Comparison of ENCODE assay signal across 9 cellular contexts in genomic region chrX:109848451-109849050, GRCh38.
A peak's percentile ranks its signal among the peaks of the same experiment; 100 is the strongest.
DNase-seq lines count a peak whose midpoint lies in the region; ATAC-seq and TF ChIP-seq lines count a peak whose summit lies in the region.
"Had no signal": no experiment of that assay in that cellular context is flagged by ENCODE, and none has a peak within 500 bp of the region (broad histone marks: within the 10 kb centered on the region; RNA-seq: fewer than 3 reads in every experiment).

No MANE protein-coding gene starts in this region.

- no peaks in the 10 kb centered on the region for H3K27me3 Mint-ChIP-seq in nephron (ENCODE audit: low read depth)
- no peaks in the 10 kb centered on the region for H3K27me3 Mint-ChIP-seq in activated T-helper 1 cell treated with anti-CD3 and anti-CD28 coated beads, Interleukin-12 subunit alpha, Interleukin-12 subunit beta, Interleukin-2, Interleukin-4 antibody, amounts not matched to agents 30 ng/mL and 10 ng/mL and 1 ng/mL, durations not matched to agents 14 hours and 24 hours and 36 hours (ENCODE audit: insufficient read depth)
- H3K27me3 Mint-ChIP-seq in activated T-cell treated with anti-CD3 and anti-CD28 coated beads, Interleukin-2, amount 50 U/mL, for 24 hours = peaks cover 29% of the 10 kb centered on the region

- peak overlapping the region; percentile 14 to 79 (median 56) for H3K27ac Mint-ChIP-seq in nephron
- no peak overlapping the region for H3K27ac Mint-ChIP-seq in activated T-helper 1 cell treated with anti-CD3 and anti-CD28 coated beads, Interleukin-12 subunit alpha, Interleukin-12 subunit beta, Interleukin-2, Interleukin-4 antibody, amounts not matched to agents 30 ng/mL and 10 ng/mL and 1 ng/mL, durations not matched to agents 14 hours and 24 hours and 36 hours
- H3K27ac Mint-ChIP-seq in activated T-cell treated with anti-CD3 and anti-CD28 coated beads, Interleukin-2, amount 50 U/mL, for 24 hours = no peak overlapping the region
- H3K27ac Mint-ChIP-seq: activated naive CD4-positive, alpha-beta T cell treated with anti-CD3 and anti-CD28 coated beads, Interleukin-2, amount 10 ng/mL, durations not matched to agents 7 days and 5 days had no signal

- H3K4me3 Mint-ChIP-seq in nephron = peak overlapping the region in 1 of 3 experiments; percentile 5
- no peak overlapping the region for H3K4me3 Mint-ChIP-seq in activated T-helper 1 cell treated with anti-CD3 and anti-CD28 coated beads, Interleukin-12 subunit alpha, Interleukin-12 subunit beta, Interleukin-2, Interleukin-4 antibody, amounts not matched to agents 30 ng/mL and 10 ng/mL and 1 ng/mL, durations not matched to agents 14 hours and 24 hours and 36 hours
- no peak overlapping the region for H3K4me3 Mint-ChIP-seq in activated T-cell treated with anti-CD3 and anti-CD28 coated beads, Interleukin-2, amount 50 U/mL, for 24 hours
- H3K4me3 Mint-ChIP-seq: activated naive CD4-positive, alpha-beta T cell treated with anti-CD3 and anti-CD28 coated beads, Interleukin-2, amount 10 ng/mL, durations not matched to agents 7 days and 5 days had no signal

- DNase-seq in NCI-H524 (lab: John Stamatoyannopoulos, UW) (peak; percentile 92 to 94), SHP77 (lab: John Stamatoyannopoulos, UW) (no peak)
- no peak for DNase-seq in activated T-helper 1 cell treated with anti-CD3 and anti-CD28 coated beads, Interleukin-12 subunit alpha, Interleukin-12 subunit beta, Interleukin-2, Interleukin-4 antibody, amounts not matched to agents 30 ng/mL and 10 ng/mL and 1 ng/mL, durations not matched to agents 14 hours and 24 hours and 36 hours (ENCODE audit: low spot score)
- no peak for DNase-seq in activated T-cell treated with anti-CD3 and anti-CD28 coated beads, Interleukin-2, amount 50 U/mL, for 24 hours
- DNase-seq: activated naive CD4-positive, alpha-beta T cell treated with anti-CD3 and anti-CD28 coated beads, Interleukin-2, amount 10 ng/mL, durations not matched to agents 7 days and 5 days had no signal

- peaks cover 58% of the 10 kb centered on the region for H3K4me1 Mint-ChIP-seq in nephron
- H3K4me1 Mint-ChIP-seq in activated T-helper 1 cell treated with anti-CD3 and anti-CD28 coated beads, Interleukin-12 subunit alpha, Interleukin-12 subunit beta, Interleukin-2, Interleukin-4 antibody, amounts not matched to agents 30 ng/mL and 10 ng/mL and 1 ng/mL, durations not matched to agents 14 hours and 24 hours and 36 hours (ENCODE audit: low read depth) = peaks cover 24% of the 10 kb centered on the region
- H3K4me1 Mint-ChIP-seq in activated T-cell treated with anti-CD3 and anti-CD28 coated beads, Interleukin-2, amount 50 U/mL, for 24 hours (ENCODE audit: low read depth) = peaks cover 17% of the 10 kb centered on the region

- H3K36me3 Mint-ChIP-seq in nephron (ENCODE audit: low read depth) = no peaks in the 10 kb centered on the region
- H3K36me3 Mint-ChIP-seq in activated T-helper 1 cell treated with anti-CD3 and anti-CD28 coated beads, Interleukin-12 subunit alpha, Interleukin-12 subunit beta, Interleukin-2, Interleukin-4 antibody, amounts not matched to agents 30 ng/mL and 10 ng/mL and 1 ng/mL, durations not matched to agents 14 hours and 24 hours and 36 hours (ENCODE audit: low read depth) = no peaks in the 10 kb centered on the region
- no peaks in the 10 kb centered on the region for H3K36me3 Mint-ChIP-seq in activated T-cell treated with anti-CD3 and anti-CD28 coated beads, Interleukin-2, amount 50 U/mL, for 24 hours (ENCODE audit: low read depth)
- H3K36me3 Mint-ChIP-seq: activated naive CD4-positive, alpha-beta T cell treated with anti-CD3 and anti-CD28 coated beads, Interleukin-2, amount 10 ng/mL, durations not matched to agents 7 days and 5 days had no signal

- no peak for TF ChIP-seq CTCF in nephron (IDR thresholded peaks at IDR 0.05; ENCODE audit: unreplicated experiment in 3 of 3)

- peaks cover 5% of the 10 kb centered on the region for H3K9me3 Mint-ChIP-seq in nephron
- H3K9me3 Mint-ChIP-seq in activated T-helper 1 cell treated with anti-CD3 and anti-CD28 coated beads, Interleukin-12 subunit alpha, Interleukin-12 subunit beta, Interleukin-2, Interleukin-4 antibody, amounts not matched to agents 30 ng/mL and 10 ng/mL and 1 ng/mL, durations not matched to agents 14 hours and 24 hours and 36 hours = no peaks in the 10 kb centered on the region
- H3K9me3 Mint-ChIP-seq in activated T-cell treated with anti-CD3 and anti-CD28 coated beads, Interleukin-2, amount 50 U/mL, for 24 hours = no peaks in the 10 kb centered on the region
- H3K9me3 Mint-ChIP-seq: activated naive CD4-positive, alpha-beta T cell treated with anti-CD3 and anti-CD28 coated beads, Interleukin-2, amount 10 ng/mL, durations not matched to agents 7 days and 5 days had no signal

- ATAC-seq in GM18870 (IDR thresholded peaks at IDR 0.05; ENCODE audit: unreplicated experiment) = peak; percentile 72
- ATAC-seq in HG02588 (IDR thresholded peaks at IDR 0.05; ENCODE audit: unreplicated experiment) = peak; percentile 84
- no peak for ATAC-seq in HG02884 (IDR thresholded peaks at IDR 0.05; ENCODE audit: unreplicated experiment)

- intact Hi-C loops in activated T-helper 1 cell treated with anti-CD3 and anti-CD28 coated beads, Interleukin-12 subunit alpha, Interleukin-12 subunit beta, Interleukin-2, Interleukin-4 antibody, amounts not matched to agents 30 ng/mL and 10 ng/mL and 1 ng/mL, durations not matched to agents 14 hours and 24 hours and 36 hours (cut with micrococcal nuclease) = no loop called here

Comparison
In these comparisons a context has a peak if more than half of its experiments do, and no peak if none do; other contexts are left out.
1. DNase-seq: peak in NCI-H524 (2 of 2); none in SHP77 (0 of 2), activated T-helper 1 cell treated with anti-CD3 and anti-CD28 coated beads, Interleukin-12 subunit alpha, Interleukin-12 subunit beta, Interleukin-2, Interleukin-4 antibody, amounts not matched to agents 30 ng/mL and 10 ng/mL and 1 ng/mL, durations not matched to agents 14 hours and 24 hours and 36 hours (single experiment) and activated T-cell treated with anti-CD3 and anti-CD28 coated beads, Interleukin-2, amount 50 U/mL, for 24 hours (single experiment).
2. H3K27ac Mint-ChIP-seq: peak in nephron (3 of 3); none in activated T-helper 1 cell treated with anti-CD3 and anti-CD28 coated beads, Interleukin-12 subunit alpha, Interleukin-12 subunit beta, Interleukin-2, Interleukin-4 antibody, amounts not matched to agents 30 ng/mL and 10 ng/mL and 1 ng/mL, durations not matched to agents 14 hours and 24 hours and 36 hours (single experiment) and activated T-cell treated with anti-CD3 and anti-CD28 coated beads, Interleukin-2, amount 50 U/mL, for 24 hours (single experiment).